18 cellular contexts compared by ENCODE assay signal in the genomic region with DNA sequence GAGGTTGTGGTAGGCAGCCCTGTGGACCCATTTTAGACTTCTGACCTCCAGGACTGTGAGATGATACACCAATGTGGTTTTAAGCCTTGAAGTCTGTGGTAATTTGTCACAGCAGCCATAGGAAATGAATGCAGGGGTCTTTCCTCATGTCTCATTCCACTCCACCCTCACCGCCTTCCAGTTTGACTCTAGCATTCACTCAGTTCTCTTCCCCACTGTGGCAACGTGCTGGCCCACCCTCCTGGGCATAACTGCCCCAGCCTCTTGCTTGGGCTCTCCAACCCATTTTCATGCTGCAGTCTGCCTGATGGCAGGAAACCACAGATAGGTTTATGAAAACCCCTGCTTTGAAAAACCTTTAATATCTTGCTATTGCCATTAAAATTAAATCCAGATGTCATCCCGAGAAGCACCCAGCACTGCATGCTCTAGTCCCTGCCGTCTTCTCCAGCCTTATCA. TPM values are rescaled to one million over a fixed set of nuclear protein-coding genes. Genes with fewer than 3 reads are reported as not detected.
DNase-seq lines count a peak whose midpoint lies in the region; ATAC-seq and TF ChIP-seq lines count a peak whose summit lies in the region.
"Had no signal": no experiment of that assay in that cellular context is flagged by ENCODE, and none has a peak within 500 bp of the region (broad histone marks: within the 10 kb centered on the region; RNA-seq: fewer than 3 reads in every experiment).

No MANE protein-coding gene starts in this region.

- no peak for TF ChIP-seq CTCF in CD14-positive monocyte (IDR thresholded peaks at IDR 0.05)

- peak overlapping the region; percentile 4 for H3K4me3 Mint-ChIP-seq in activated T-helper 17 cell treated with anti-CD3 and anti-CD28 coated beads, Interleukin-2, amount 50 U/mL, for 72 hours
- no peak overlapping the region for H3K4me3 Mint-ChIP-seq in CD14-positive monocyte
- H3K4me3 Mint-ChIP-seq: activated B cell treated with CpG ODN at 0.5 μM for 24 hours, B cell, brain had no signal

- DNase-seq in stimulated activated CD4-positive, alpha-beta T cell treated with anti-CD3 and anti-CD28 coated beads, Interleukin-1b, Interleukin-23, amount 100 ng/mL, for 48 hours = peak; percentile 16
- DNase-seq in stimulated activated CD4-positive, alpha-beta T cell treated with anti-CD3 and anti-CD28 coated beads, Interleukin-4, amount 100 ng/mL, for 4 hours = no peak
- no peak for DNase-seq in NCI-H446 treated with DMSO at 0.1 percent for 48 hours (lab: John Stamatoyannopoulos, UW)
- DNase-seq in kidney tubule cell (ENCODE audit: low spot score) = no peak
- DNase-seq in CD14-positive monocyte (ENCODE audit: low spot score) = no peak
- DNase-seq: activated B cell treated with CpG ODN at 0.5 μM for 24 hours; activated gamma-delta T cell treated with Interleukin-2 at 50 U/mL for 16 hours; KBM-7; NCI-H1417; stimulated activated CD4-positive, alpha-beta T cell treated with anti-CD3 and anti-CD28 coated beads, Interleukin-12 subunit alpha, Interleukin-12 subunit beta, amount 100 ng/mL, for 4 hours had no signal

- peaks cover 5% of the 10 kb centered on the region for H3K4me1 Mint-ChIP-seq in activated T-helper 17 cell treated with anti-CD3 and anti-CD28 coated beads, Interleukin-2, amount 50 U/mL, for 72 hours
- no peaks in the 10 kb centered on the region for H3K4me1 Mint-ChIP-seq in CD14-positive monocyte
- H3K4me1 Mint-ChIP-seq: activated B cell treated with CpG ODN at 0.5 μM for 24 hours, B cell, brain had no signal

- intact Hi-C loops in CD14-positive monocyte (cut with micrococcal nuclease) = no loop called here

- H3K27me3 Mint-ChIP-seq in activated T-helper 17 cell treated with anti-CD3 and anti-CD28 coated beads, Interleukin-2, amount 50 U/mL, for 72 hours = peaks cover 3% of the 10 kb centered on the region
- peaks cover 0 to 4% (median 2%) of the 10 kb centered on the region in 3 donors for H3K27me3 Mint-ChIP-seq in CD14-positive monocyte (ENCODE audit: low read depth in 3 of 3)

- peak overlapping the region; percentile 11 for H3K27ac Mint-ChIP-seq in activated T-helper 17 cell treated with anti-CD3 and anti-CD28 coated beads, Interleukin-2, amount 50 U/mL, for 72 hours
- no peak overlapping the region for H3K27ac Mint-ChIP-seq in CD14-positive monocyte
- H3K27ac Mint-ChIP-seq: activated B cell treated with CpG ODN at 0.5 μM for 24 hours, B cell, brain, progenitor cell of endocrine pancreas had no signal

- ATAC-seq in HG02759 (IDR thresholded peaks at IDR 0.05; ENCODE audit: unreplicated experiment) = peak; percentile 65
- peak; percentile 93 for ATAC-seq in activated T-helper 17 cell treated with anti-CD3 and anti-CD28 coated beads, Interleukin-2, amount 50 U/mL, for 72 hours (replicated peaks)
- no peak for ATAC-seq in HG03097 (IDR thresholded peaks at IDR 0.05; ENCODE audit: low FRiP score, unreplicated experiment)

- H3K36me3 Mint-ChIP-seq in activated T-helper 17 cell treated with anti-CD3 and anti-CD28 coated beads, Interleukin-2, amount 50 U/mL, for 72 hours (ENCODE audit: low read depth) = no peaks in the 10 kb centered on the region
- H3K36me3 Mint-ChIP-seq in CD14-positive monocyte = no peaks in the 10 kb centered on the region
- H3K36me3 Mint-ChIP-seq: brain had no signal

- no peaks in the 10 kb centered on the region for H3K9me3 Mint-ChIP-seq in activated T-helper 17 cell treated with anti-CD3 and anti-CD28 coated beads, Interleukin-2, amount 50 U/mL, for 72 hours
- peaks cover 0 to 6% (median 0%) of the 10 kb centered on the region in 7 donors for H3K9me3 Mint-ChIP-seq in CD14-positive monocyte
- H3K9me3 Mint-ChIP-seq: activated B cell treated with CpG ODN at 0.5 μM for 24 hours, brain had no signal

RNA-seq across cellular contexts. Expression of gene TRNT1, which starts 7.3 kb away (rescaled TPM):
- total RNA-seq in activated T-helper 17 cell treated with anti-CD3 and anti-CD28 coated beads, Interleukin-2, amount 50 U/mL, for 72 hours = 10 to 100 TPM; 31.2 to 52.7 TPM
- polyA plus RNA-seq in CD14-positive monocyte = 10 to 100 TPM; 10.3 to 15.8 TPM

RNA-seq across cellular contexts. Expression of gene IL5RA, which starts 9.2 kb away (rescaled TPM):
- total RNA-seq in activated T-helper 17 cell treated with anti-CD3 and anti-CD28 coated beads, Interleukin-2, amount 50 U/mL, for 72 hours = under 1 TPM in 1 of 2 donors, not detected in 1; 0.79 TPM
- not detected for polyA plus RNA-seq in CD14-positive monocyte
- total RNA-seq: activated B cell treated with CpG ODN at 0.5 μM for 24 hours, dermis microvascular lymphatic vessel endothelial cell, NCI-H460, progenitor cell of endocrine pancreas had no signal
